In the genomic region with DNA sequence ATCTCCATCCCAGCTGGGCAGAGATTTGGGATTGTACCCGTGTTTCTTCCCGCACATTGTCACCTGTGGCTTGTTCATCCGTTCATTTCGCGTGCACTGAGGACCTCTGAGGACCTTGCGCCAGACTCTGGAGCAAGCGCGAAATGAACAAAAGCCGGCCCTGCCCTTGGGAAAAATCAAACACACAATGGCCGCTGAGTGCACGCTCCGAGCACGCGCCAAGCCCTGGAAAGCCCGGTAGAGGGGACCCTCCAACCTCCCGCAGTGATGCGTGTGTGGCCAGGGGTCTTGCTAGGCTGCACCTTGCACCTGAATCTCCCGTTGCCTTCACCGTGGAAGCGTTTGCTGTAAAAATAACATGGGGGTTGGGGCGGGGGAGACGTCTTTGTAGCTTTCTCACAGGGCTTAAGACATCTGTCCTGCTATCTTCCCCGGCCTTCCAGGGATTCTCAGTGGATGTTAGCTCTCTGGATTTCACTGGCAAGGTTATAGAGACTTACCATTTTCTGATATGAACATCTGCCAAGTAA, we compare ENCODE assay signal across 9 cellular contexts. TPM values are rescaled to one million over a fixed set of nuclear protein-coding genes. Genes with fewer than 3 reads are reported as not detected.
DNase-seq lines count a peak whose midpoint lies in the region; ATAC-seq and TF ChIP-seq lines count a peak whose summit lies in the region.
"Had no signal": no experiment of that assay in that cellular context is flagged by ENCODE, and none has a peak within 500 bp of the region (broad histone marks: within the 10 kb centered on the region; RNA-seq: fewer than 3 reads in every experiment).

No MANE protein-coding gene starts in this region.

- no peak for TF ChIP-seq CTCF in CD14-positive monocyte (IDR thresholded peaks at IDR 0.05)

- peaks cover 0 to 10% of the 10 kb centered on the region in 2 donors for H3K4me1 ChIP-seq in duodenal mucosa (ENCODE audit: control insufficient read depth in 1 of 2, insufficient read depth in 2 of 2, low read length in 2 of 2)

- H3K27ac Mint-ChIP-seq in CD14-positive monocyte = no peak overlapping the region
- peak overlapping the region in 1 of 2 donors; percentile 30 for H3K27ac Mint-ChIP-seq in natural killer cell treated with Interleukin-12 subunit alpha and Interleukin-12 subunit beta and Interleukin-15 and Interleukin-18, amount 100 ng/mL, for 72 hours

- peaks cover 0 to 2% of the 10 kb centered on the region in 2 donors for H3K36me3 Mint-ChIP-seq in CD14-positive monocyte
- peaks cover 3% of the 10 kb centered on the region for H3K36me3 Mint-ChIP-seq in natural killer cell treated with Interleukin-12 subunit alpha and Interleukin-12 subunit beta and Interleukin-15 and Interleukin-18, amount 100 ng/mL, for 72 hours

- H3K4me3 Mint-ChIP-seq in CD14-positive monocyte = peak overlapping the region; percentile 67 to 82
- H3K4me3 Mint-ChIP-seq in natural killer cell treated with Interleukin-12 subunit alpha and Interleukin-12 subunit beta and Interleukin-15 and Interleukin-18, amount 100 ng/mL, for 72 hours = peak overlapping the region; percentile 20

- DNase-seq in CD14-positive monocyte (ENCODE audit: low spot score) = no peak
- DNase-seq in HuH-7 (ENCODE audit: low spot score) = peak; percentile 41
- no peak for DNase-seq in natural killer cell treated with Interleukin-12 subunit alpha and Interleukin-12 subunit beta and Interleukin-15 and Interleukin-18, amount 100 ng/mL, for 72 hours (ENCODE audit: low spot score)
- DNase-seq in substantia nigra (lab: John Stamatoyannopoulos, UW) = no peak
- no peak for DNase-seq in SHP77 (lab: John Stamatoyannopoulos, UW)
- DNase-seq in UCSD-AML1 (lab: John Stamatoyannopoulos, UW; ENCODE audit: unreplicated experiment) = no peak
- DNase-seq: SW 1271 had no signal

- H3K4me1 Mint-ChIP-seq in CD14-positive monocyte = peaks cover 14% of the 10 kb centered on the region
- H3K4me1 Mint-ChIP-seq in natural killer cell treated with Interleukin-12 subunit alpha and Interleukin-12 subunit beta and Interleukin-15 and Interleukin-18, amount 100 ng/mL, for 72 hours (ENCODE audit: low read depth in 2 of 2) = peaks cover 2 to 4% of the 10 kb centered on the region in 2 donors

- H3K9me3 Mint-ChIP-seq in CD14-positive monocyte = peaks cover 0 to 5% (median 0%) of the 10 kb centered on the region in 7 donors
- H3K9me3 Mint-ChIP-seq in natural killer cell treated with Interleukin-12 subunit alpha and Interleukin-12 subunit beta and Interleukin-15 and Interleukin-18, amount 100 ng/mL, for 72 hours = no peaks in the 10 kb centered on the region

- intact Hi-C loops in CD14-positive monocyte (cut with micrococcal nuclease) = loop anchor here in 1 of 2 donors (2.0 to 10.0 kb wide), 2 partner anchors 75 to 201 kb away; no protein-coding TSS in a partner anchor

- ATAC-seq in natural killer cell treated with Interleukin-12 subunit alpha and Interleukin-12 subunit beta and Interleukin-15 and Interleukin-18, amount 100 ng/mL, for 72 hours = no peak
- no peak for ATAC-seq in GM21723 (IDR thresholded peaks at IDR 0.05; ENCODE audit: unreplicated experiment)

- H3K36me3 ChIP-seq in duodenal mucosa (ENCODE audit: control insufficient read depth in 1 of 2, insufficient read depth in 2 of 2, low read length in 2 of 2) = no peaks in the 10 kb centered on the region

- H3K9ac ChIP-seq in duodenal mucosa (ENCODE audit: low read depth in 1 of 2, low read length in 2 of 2) = peak overlapping the region in 1 of 2 donors; percentile 76

- peak overlapping the region; percentile 67 to 72 for H3K4me3 ChIP-seq in duodenal mucosa (ENCODE audit: low read depth in 1 of 2, low read length in 2 of 2)

- H3K27me3 Mint-ChIP-seq in CD14-positive monocyte (ENCODE audit: low read depth in 3 of 3) = peaks cover 11 to 32% (median 16%) of the 10 kb centered on the region in 3 donors
- H3K27me3 Mint-ChIP-seq in natural killer cell treated with Interleukin-12 subunit alpha and Interleukin-12 subunit beta and Interleukin-15 and Interleukin-18, amount 100 ng/mL, for 72 hours = no peaks in the 10 kb centered on the region

- no peaks in the 10 kb centered on the region for H3K9me3 ChIP-seq in duodenal mucosa (ENCODE audit: control insufficient read depth in 1 of 2, low read length in 2 of 2)

- H3K27me3 ChIP-seq in duodenal mucosa (ENCODE audit: control insufficient read depth in 1 of 2, insufficient read depth in 2 of 2, low read length in 2 of 2) = no peaks in the 10 kb centered on the region

- H3K27ac ChIP-seq in duodenal mucosa (ENCODE audit: low read depth, low read length) (no peak overlapping the region), substantia nigra (ENCODE audit: low read depth, low read length, poor library complexity, severe bottlenecking) (no peak overlapping the region)

RNA-seq across cellular contexts. Expression of a gene that starts 37.4 kb away (rescaled TPM):
- polyA plus RNA-seq in CD14-positive monocyte = under 1 TPM; 0.13 to 0.25 TPM
- total RNA-seq in natural killer cell treated with Interleukin-12 subunit alpha and Interleukin-12 subunit beta and Interleukin-15 and Interleukin-18, amount 100 ng/mL, for 72 hours = 10 to 100 TPM; 12.8 to 15.6 TPM
